In the genomic region with DNA sequence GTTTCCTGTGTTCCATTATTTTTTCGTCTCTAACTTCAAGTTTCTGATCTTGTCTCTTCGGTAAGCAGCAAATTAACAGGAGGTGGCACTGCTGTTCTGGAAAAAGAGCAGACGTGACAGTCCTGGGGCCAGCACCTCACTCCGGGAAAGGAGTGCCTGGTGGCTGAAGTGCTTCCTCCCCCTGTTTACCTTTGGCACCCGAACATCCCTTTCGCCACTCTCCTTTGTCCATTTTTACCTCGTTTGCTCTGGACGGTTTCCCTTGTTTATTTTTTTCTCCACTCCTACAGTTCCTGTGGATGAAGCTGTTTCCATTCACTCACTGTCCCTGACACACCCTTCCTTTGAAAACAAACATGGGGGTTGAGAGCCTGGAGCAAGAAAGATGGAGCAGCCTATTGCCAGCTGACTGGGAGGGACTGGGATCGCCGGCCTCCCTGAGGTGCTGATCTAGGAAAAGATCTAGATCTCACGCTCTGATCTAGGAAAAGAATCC, we compare ENCODE assay signal across 11 cellular contexts. TPM values are rescaled to one million over a fixed set of nuclear protein-coding genes. Genes with fewer than 3 reads are reported as not detected.
DNase-seq lines count a peak whose midpoint lies in the region; ATAC-seq, FAIRE-seq and TF ChIP-seq lines count a peak whose summit lies in the region.
"Had no signal": no experiment of that assay in that cellular context is flagged by ENCODE, and none has a peak within 500 bp of the region (broad histone marks: within the 10 kb centered on the region; RNA-seq: fewer than 3 reads in every experiment).

No MANE protein-coding gene starts in this region.

- H3K27me3 Mint-ChIP-seq in Caco-2 (ENCODE audit: insufficient read depth, unreplicated experiment), result no peaks in the 10 kb centered on the region

- H2AFZ ChIP-seq in PC-9, result no peak overlapping the region

- H3K4me2 ChIP-seq in PC-9, result peak overlapping the region; percentile 56

- H3F3A ChIP-seq in PC-9 (ENCODE audit: insufficient read depth, low read depth), result peaks cover 48% of the 10 kb centered on the region

- H3K4me1 ChIP-seq in Caco-2, result peaks cover 17% of the 10 kb centered on the region
- H3K4me1 ChIP-seq in PC-9 (replicated peaks; ENCODE audit: insufficient read depth), result peaks cover 58% of the 10 kb centered on the region
- H3K4me1 ChIP-seq in pancreas, result peaks cover 0 to 9% (median 0%) of the 10 kb centered on the region in 3 donors

- peaks cover 11% of the 10 kb centered on the region; the same call in 1 of the 2 replicates for H4K20me1 ChIP-seq in PC-9 (ENCODE audit: insufficient read depth)

- peak overlapping the region; percentile 51 for H3K27ac ChIP-seq in PC-9
- no peak overlapping the region for H3K27ac ChIP-seq in pancreas

- FAIRE-seq in pancreas (lab: Jason Lieb, UNC), result no peak

- POLR2A ChIA-PET in Caco-2 (lab: Charles Lee) (interaction anchor here (0.6 kb wide), 1 partner anchor 66 kb away, joined by 3 read pairs; no protein-coding TSS in a partner anchor), PC-9 (lab: Charles Lee; ENCODE audit: unreplicated experiment) (interaction anchor here (0.6 to 1.0 kb wide), 3 partner anchors 20 to 175 kb away, joined by 3 to 17 read pairs (median 5); a partner anchor contains a TSS)

- H3K9me3 ChIP-seq in Caco-2, result no peaks in the 10 kb centered on the region
- H3K9me3 ChIP-seq in PC-9 (ENCODE audit: insufficient read depth, low read depth), result no peaks in the 10 kb centered on the region
- H3K9me3 ChIP-seq in pancreas, result no peaks in the 10 kb centered on the region

- H3K36me3 ChIP-seq in Caco-2 (ENCODE audit: control insufficient read depth, insufficient read depth, low read length), result peaks cover 5% of the 10 kb centered on the region
- no peaks in the 10 kb centered on the region; the same call in 1 of the 2 replicates for H3K36me3 ChIP-seq in PC-9 (ENCODE audit: low read depth)
- no peaks in the 10 kb centered on the region for H3K36me3 ChIP-seq in pancreas

- H3K4me3 Mint-ChIP-seq in Caco-2 (ENCODE audit: unreplicated experiment), result peak overlapping the region; percentile 4

- TF ChIP-seq CTCF in Caco-2 (IDR thresholded peaks at IDR 0.05; ENCODE audit: insufficient read depth in 1 of 2, low read depth in 1 of 2, low read length in 1 of 2, severe bottlenecking in 1 of 2, unreplicated experiment in 1 of 2), result peak; percentile 16 to 30
- TF ChIP-seq CTCF in PC-9 (conservative IDR thresholded peaks at IDR 0.05), result peak; percentile 58
- TF ChIP-seq CTCF in fibroblast of pulmonary artery (IDR thresholded peaks at IDR 0.05; ENCODE audit: low read length, missing control alignments), result peak; percentile 17
- no peak for TF ChIP-seq CTCF in pancreas (IDR thresholded peaks at IDR 0.05)

- peak overlapping the region; percentile 27 for H3K27ac Mint-ChIP-seq in Caco-2 (ENCODE audit: unreplicated experiment)

- DNase-seq in Caco-2 (peak; percentile 30 to 58), PC-9 (peak; percentile 70 to 77), fibroblast of pulmonary artery (ENCODE audit: low read depth) (peak; percentile 51), pancreas (no peak), pons (ENCODE audit: low spot score) (no peak), NCI-H1436 treated with DMSO at 0.1 percent for 48 hours (lab: John Stamatoyannopoulos, UW) (no peak), T-helper 2 cell (no peak)
- DNase-seq: activated effector memory CD4-positive, alpha-beta T cell treated with anti-CD3 and anti-CD28 coated beads, Interleukin-2, amount 50 U/mL, for 16 hours; stimulated activated CD4-positive, alpha-beta T cell treated with anti-CD3 and anti-CD28 coated beads, Interleukin-15, amount 100 ng/mL, for 24 hours had no signal

- intact Hi-C loops in Caco-2 (cut with micrococcal nuclease; ENCODE audit: unreplicated experiment) (loop anchor here (1.0 kb wide), 1 partner anchor 68 kb away; no protein-coding TSS in a partner anchor), PC-9 (cut with micrococcal nuclease; ENCODE audit: unreplicated experiment) (loop anchor here (1.0 kb wide), 2 partner anchors 44 to 68 kb away; no protein-coding TSS in a partner anchor), pancreas (cut with DNase I) (loop anchor here in 1 of 3 donors (10.0 kb wide), 1 partner anchor 65 kb away; no protein-coding TSS in a partner anchor)

- peaks cover 79% of the 10 kb centered on the region for H3K36me3 Mint-ChIP-seq in Caco-2 (ENCODE audit: insufficient read depth, unreplicated experiment)

- no peaks in the 10 kb centered on the region for H3K9me2 ChIP-seq in PC-9 (ENCODE audit: insufficient read depth)

- H3K4me1 Mint-ChIP-seq in Caco-2 (ENCODE audit: low read depth, unreplicated experiment), result peaks cover 23% of the 10 kb centered on the region

- 63 to 64% methylated on average over 11 of the region's 11 CpGs for WGBS in pancreas, 2 donors

- ATAC-seq in pancreas, result peak in 3 of 4 donors; percentile 58 to 67 (median 62)
- ATAC-seq in GM18498 (IDR thresholded peaks at IDR 0.05; ENCODE audit: unreplicated experiment), result no peak

- H3K9me3 Mint-ChIP-seq in Caco-2 (ENCODE audit: unreplicated experiment), result no peaks in the 10 kb centered on the region

- CTCF ChIA-PET in Caco-2 (lab: Charles Lee), result interaction anchor here (0.9 kb wide), 1 partner anchor 68 kb away, joined by 3 read pairs; no protein-coding TSS in a partner anchor
- CTCF ChIA-PET in PC-9 (lab: Charles Lee), result interaction anchor here (0.7 to 2.3 kb wide), 6 partner anchors 34 to 68 kb away, joined by 3 to 11 read pairs (median 4); a partner anchor contains a TSS

- peaks cover 55% of the 10 kb centered on the region for H3K79me2 ChIP-seq in PC-9 (ENCODE audit: low read depth)

- no peak overlapping the region for H3K4me3 ChIP-seq in Caco-2 (ENCODE audit: low read depth, low read length)
- no peak overlapping the region for H3K4me3 ChIP-seq in PC-9
- no peak overlapping the region for H3K4me3 ChIP-seq in fibroblast of pulmonary artery (replicated peaks; ENCODE audit: low read depth, low read length)
- H3K4me3 ChIP-seq in pancreas, result no peak overlapping the region

- H3K27me3 ChIP-seq in Caco-2 (replicated peaks; ENCODE audit: control insufficient read depth, insufficient read depth, low read length) (no peaks in the 10 kb centered on the region), PC-9 (ENCODE audit: insufficient read depth, low read depth) (no peaks in the 10 kb centered on the region), pancreas (no peaks in the 10 kb centered on the region)

- BruUV-seq in Caco-2 (replicated peaks; lab: Mats Ljungman, UMichigan) (no TSS peak), PC-9 (replicated peaks; lab: Mats Ljungman, UMichigan) (no TSS peak)

RNA-seq across cellular contexts. Expression of a gene that starts 12.6 kb away (rescaled TPM):
- total RNA-seq in Caco-2 (2022) (119 and 126 TPM in 2 replicates), PC-9 (2021) (79.5 and 80.3 TPM in 2 replicates), pancreas (10 to 100 TPM; 22.4 to 45.3 (median 37.0) TPM)
- 100 to 1,000 TPM in 1 of 2 donors, 10 to 100 TPM in 1; 81.8 to 106 TPM for polyA plus RNA-seq in pancreas

RNA-seq across cellular contexts. Expression of a gene that starts 12.8 kb away (rescaled TPM):
- 67.0 and 67.7 TPM in 2 replicates for total RNA-seq in Caco-2 (2022)
- 41.0 and 44.2 TPM in 2 replicates for total RNA-seq in PC-9 (2021)
- 10 to 100 TPM in 4 of 6 donors, 1 to 10 TPM in 2; 8.7 to 29.4 (median 12.8) TPM for total RNA-seq in pancreas
- polyA plus RNA-seq in pancreas, result 10 to 100 TPM; 54.3 to 65.2 TPM

RNA-seq across cellular contexts. Expression of a gene that starts 41.5 kb away (rescaled TPM):
- 50.8 and 55.4 TPM in 2 replicates for total RNA-seq in Caco-2 (2022)
- 448 and 461 TPM in 2 replicates for total RNA-seq in PC-9 (2021)
- total RNA-seq in pancreas, result 10 to 100 TPM; 16.4 to 50.5 (median 20.3) TPM
- polyA plus RNA-seq in pancreas, result 10 to 100 TPM; 23.0 to 25.2 TPM

RNA-seq across cellular contexts. Expression of a gene that starts 46.5 kb away (rescaled TPM):
- 0.20 TPM in 1 of 2 replicates, not detected in the other for total RNA-seq in Caco-2 (2022)
- total RNA-seq in PC-9 (2021), result 0.31 and 0.40 TPM in 2 replicates
- total RNA-seq in pancreas, result 1 to 10 TPM in 1 of 6 donors, under 1 TPM in 5; 0.55 to 1.2 (median 0.82) TPM
- polyA plus RNA-seq in pancreas, result 10 to 100 TPM in 1 of 2 donors, 1 to 10 TPM in 1; 6.3 to 15.3 TPM
- total RNA-seq: SK-MEL-5 had no signal

Comparison
In these comparisons a context has a peak if more than half of its experiments do, and no peak if none do; other contexts are left out.
1. DNase-seq: peak in Caco-2 (2 of 2), PC-9 (2 of 2) and fibroblast of pulmonary artery (single experiment); none in pancreas (0 of 6), pons (single experiment), NCI-H1436 treated with DMSO at 0.1 percent for 48 hours (single experiment) and T-helper 2 cell (0 of 5).
2. CTCF ChIP-seq: peak in Caco-2 (2 of 2), PC-9 (single experiment) and fibroblast of pulmonary artery (single experiment); none in pancreas (0 of 4).